ENCODE assay signal across 1 cellular context in the genomic region with DNA sequence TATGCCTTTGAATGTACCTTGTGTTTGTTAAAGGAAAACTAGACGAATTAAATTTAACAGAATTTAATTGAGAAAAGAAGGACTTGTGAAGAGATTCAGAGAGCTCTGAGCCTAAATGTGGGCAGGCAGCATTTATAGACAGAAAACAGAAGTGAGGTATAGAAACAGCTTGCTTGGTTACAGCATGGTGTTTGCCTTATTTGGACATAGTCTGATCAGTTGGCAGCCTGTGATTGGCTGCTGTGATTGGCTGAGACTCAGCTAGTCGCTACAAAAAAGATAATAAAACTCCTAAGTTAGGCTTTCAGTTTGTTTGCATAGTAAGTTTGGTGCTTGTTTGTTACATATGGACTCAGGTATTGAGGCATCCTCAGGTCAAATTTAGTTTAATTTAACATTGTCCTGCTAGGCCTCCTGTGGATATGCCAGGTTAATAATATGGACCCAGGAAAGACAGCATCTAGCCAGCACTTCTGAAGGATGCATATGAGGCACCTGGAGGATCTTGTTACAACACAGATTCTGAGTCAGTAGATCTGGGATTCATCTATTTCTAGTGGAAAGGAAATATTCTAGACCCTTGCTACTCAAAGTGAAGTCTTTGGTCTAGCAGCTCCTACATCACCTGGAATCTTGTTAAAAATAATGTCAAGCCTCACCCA.
TF ChIP-seq lines count a peak whose summit lies in the region.

No MANE protein-coding gene starts in this region.

TF ChIP-seq in IMR-90, 13 proteins besides CTCF, POLR2A, EP300 and RAD21:
- no peak for TF ChIP-seq BHLHE40 (IDR thresholded peaks at IDR 0.05; ENCODE audit: low read depth, low read length)
- TF ChIP-seq CEBPB (IDR thresholded peaks at IDR 0.05; ENCODE audit: low read depth, low read length): no peak
- no peak for TF ChIP-seq MXI1 (IDR thresholded peaks at IDR 0.05; ENCODE audit: borderline replicate concordance, low read depth, low read length)
- TF ChIP-seq, protein P1, sequence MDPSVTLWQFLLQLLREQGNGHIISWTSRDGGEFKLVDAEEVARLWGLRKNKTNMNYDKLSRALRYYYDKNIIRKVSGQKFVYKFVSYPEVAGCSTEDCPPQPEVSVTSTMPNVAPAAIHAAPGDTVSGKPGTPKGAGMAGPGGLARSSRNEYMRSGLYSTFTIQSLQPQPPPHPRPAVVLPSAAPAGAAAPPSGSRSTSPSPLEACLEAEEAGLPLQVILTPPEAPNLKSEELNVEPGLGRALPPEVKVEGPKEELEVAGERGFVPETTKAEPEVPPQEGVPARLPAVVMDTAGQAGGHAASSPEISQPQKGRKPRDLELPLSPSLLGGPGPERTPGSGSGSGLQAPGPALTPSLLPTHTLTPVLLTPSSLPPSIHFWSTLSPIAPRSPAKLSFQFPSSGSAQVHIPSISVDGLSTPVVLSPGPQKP (IDR thresholded peaks at IDR 0.05; ENCODE audit: borderline replicate concordance, low read depth, low read length): no peak
- TF ChIP-seq RFX5 (IDR thresholded peaks at IDR 0.05; ENCODE audit: low read depth, low read length): no peak
- TF ChIP-seq CHD1 (IDR thresholded peaks at IDR 0.05; ENCODE audit: low read depth, low read length): no peak
- TF ChIP-seq MAFK (IDR thresholded peaks at IDR 0.05; ENCODE audit: low read depth, low read length): no peak
- no peak for TF ChIP-seq MAZ (IDR thresholded peaks at IDR 0.05; ENCODE audit: borderline replicate concordance, low read depth, low read length)
- TF ChIP-seq, protein P2, sequence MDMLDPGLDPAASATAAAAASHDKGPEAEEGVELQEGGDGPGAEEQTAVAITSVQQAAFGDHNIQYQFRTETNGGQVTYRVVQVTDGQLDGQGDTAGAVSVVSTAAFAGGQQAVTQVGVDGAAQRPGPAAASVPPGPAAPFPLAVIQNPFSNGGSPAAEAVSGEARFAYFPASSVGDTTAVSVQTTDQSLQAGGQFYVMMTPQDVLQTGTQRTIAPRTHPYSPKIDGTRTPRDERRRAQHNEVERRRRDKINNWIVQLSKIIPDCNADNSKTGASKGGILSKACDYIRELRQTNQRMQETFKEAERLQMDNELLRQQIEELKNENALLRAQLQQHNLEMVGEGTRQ (IDR thresholded peaks at IDR 0.05; ENCODE audit: low read depth, low read length): no peak
- TF ChIP-seq FOS (IDR thresholded peaks at IDR 0.05; ENCODE audit: low read depth, low read length): no peak
- no peak for TF ChIP-seq RCOR1 (IDR thresholded peaks at IDR 0.05; ENCODE audit: insufficient replicate concordance, low read length)
- no peak for TF ChIP-seq SMC3 (IDR thresholded peaks at IDR 0.05; ENCODE audit: low read depth, low read length)
- TF ChIP-seq NFE2L2 (IDR thresholded peaks at IDR 0.05; ENCODE audit: low read depth, low read length): no peak
